In the genomic region with DNA sequence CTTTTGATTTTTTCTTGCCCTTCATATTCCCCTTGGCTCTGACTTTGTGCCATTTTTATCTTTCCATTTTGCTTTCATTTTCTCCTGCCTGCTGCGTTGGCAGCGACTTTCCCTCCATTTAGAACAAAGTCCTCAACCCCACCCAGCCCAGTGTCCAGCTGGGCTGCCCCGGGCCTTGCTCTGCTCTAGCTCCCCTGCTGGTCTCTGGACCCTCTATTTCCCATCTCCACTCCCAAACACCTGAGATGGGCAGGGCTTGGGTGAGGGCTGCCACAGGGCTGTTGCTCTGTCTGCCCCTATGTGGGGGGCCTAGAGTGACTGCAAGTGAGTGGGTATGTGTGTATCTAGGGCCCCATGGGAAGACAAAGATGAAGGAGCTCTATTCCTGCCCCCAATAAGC, we compare ENCODE assay signal across 1 cellular context.
TF ChIP-seq lines count a peak whose summit lies in the region.

No MANE protein-coding gene starts in this region.

TF ChIP-seq in HepG2, 621 proteins besides CTCF, POLR2A, EP300 and RAD21 (continued from another document):
- TF ChIP-seq, protein P1, sequence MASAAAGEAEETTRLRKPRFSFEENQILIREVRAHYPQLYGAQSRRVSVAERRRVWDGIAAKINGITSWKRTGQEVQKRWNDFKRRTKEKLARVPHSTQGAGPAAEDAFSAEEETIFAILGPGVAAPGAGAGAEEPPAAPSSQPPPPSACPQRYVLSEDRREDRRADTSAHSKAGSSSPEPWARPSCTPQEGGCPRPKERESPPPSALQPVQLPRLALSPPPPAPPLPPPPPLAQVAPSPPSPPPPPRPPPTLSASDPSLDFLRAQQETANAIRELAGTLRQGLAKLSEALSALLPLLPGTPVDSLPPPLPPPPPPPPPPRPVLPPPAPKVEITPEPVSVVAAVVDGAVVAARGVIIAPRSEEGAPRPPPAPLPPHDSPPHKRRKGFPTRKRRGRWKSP (CRISPR knock-in tag; IDR thresholded peaks at IDR 0.05), result 0 out of 2 replicates have a peak, but pooled peaks have one; percentile 11
- TF ChIP-seq ZMYM3 (CRISPR knock-in tag; IDR thresholded peaks at IDR 0.05) (peak; percentile 53; the same call in 1 of the 2 replicates), SOX5 (CRISPR knock-in tag; IDR thresholded peaks at IDR 0.05; ENCODE audit: borderline replicate concordance) (no peak), ZNF616 (CRISPR knock-in tag; IDR thresholded peaks at IDR 0.05; ENCODE audit: low read depth) (no peak)
